Comparison of ENCODE assay signal across 8 cellular contexts in genomic region chr22:39532215-39533071, GRCh38. TPM values are rescaled to one million over a fixed set of nuclear protein-coding genes. Genes with fewer than 3 reads are reported as not detected.
DNase-seq lines count a peak whose midpoint lies in the region; ATAC-seq and TF ChIP-seq lines count a peak whose summit lies in the region.

RPS19BP1 (minus strand) TSS chr22:39532748; CDS start chr22:39532738, 10 bp downstream.

- H3K36me3 ChIP-seq in prostate gland (peaks cover 0 to 5% of the 10 kb centered on the region in 2 donors), urinary bladder (ENCODE audit: insufficient read depth) (no peaks in the 10 kb centered on the region)

- DNase-seq in NCI-H187 treated with DMSO at 0.1 percent for 48 hours (lab: John Stamatoyannopoulos, UW) (peak; percentile 95), anterior cingulate cortex (lab: John Stamatoyannopoulos, UW) (peak; percentile 82 to 99 (median 97)), left ventricle myocardium superior (peak; percentile 99), prostate gland (ENCODE audit: low spot score) (peak; percentile 100)

- H3K27me3 ChIP-seq in prostate gland (replicated peaks; ENCODE audit: insufficient read depth) = no peaks in the 10 kb centered on the region

- peak; percentile 87 for TF ChIP-seq POLR2A in prostate gland (IDR thresholded peaks at IDR 0.05)

- intact Hi-C loops in T-helper 2 cell treated with Interferon-gamma antibody and Interleukin-4, amounts not matched to agents 100 ng/mL and 5 ng/mL, for 36 hours (cut with micrococcal nuclease) = loop anchor here (1.0 to 10.0 kb wide), 8 partner anchors 12 to 814 kb away; partner anchors contain the start of genes ADSL, ATF4, GRAP2 and MIEF1
- intact Hi-C loops in left ventricle myocardium superior (cut with micrococcal nuclease) = loop anchor here (10.0 kb wide), 1 partner anchor 502 kb away; no protein-coding TSS in a partner anchor
- intact Hi-C loops in prostate gland (cut with DNase I) = loop anchor here (5.0 to 10.0 kb wide), 2 partner anchors 510 to 812 kb away; partner anchors contain the start of gene ADSL

- under 1% methylated on average over 57 of the region's 67 CpGs for WGBS in prostate gland
- under 1% methylated on average over 67 of the region's 67 CpGs for WGBS in urinary bladder

- H3K4me3 ChIP-seq in prostate gland (peak within 1 kb of the TSS; percentile 63 to 94), urinary bladder (ENCODE audit: low read depth, low read length) (peak within 1 kb of the TSS; percentile 75)

- peak within 1 kb of the TSS; percentile 85 to 90 for H3K27ac ChIP-seq in prostate gland
- H3K27ac ChIP-seq in urinary bladder (ENCODE audit: low read depth) = peak within 1 kb of the TSS; percentile 87

- peak; percentile 84 for ATAC-seq in GM18498 (IDR thresholded peaks at IDR 0.05; ENCODE audit: unreplicated experiment)
- ATAC-seq in HG02938 (IDR thresholded peaks at IDR 0.05; ENCODE audit: unreplicated experiment) = peak; percentile 78
- ATAC-seq in left ventricle myocardium superior = peak; percentile 89

- TF ChIP-seq CTCF in prostate gland (IDR thresholded peaks at IDR 0.05) = peak in 1 of 4 experiments; percentile 20

- no peaks in the 10 kb centered on the region for H3K9me3 ChIP-seq in prostate gland

- H3K4me1 ChIP-seq in prostate gland (replicated peaks) = peaks cover 34% of the 10 kb centered on the region
- no peaks in the 10 kb centered on the region for H3K4me1 ChIP-seq in urinary bladder (ENCODE audit: insufficient read depth)

RNA-seq across cellular contexts. Expression of gene RPS19BP1, which starts in this region (rescaled TPM):
- 67.1 and 67.7 TPM in 2 replicates for total RNA-seq in T-helper 2 cell treated with Interferon-gamma antibody and Interleukin-4, amounts not matched to agents 100 ng/mL and 5 ng/mL, for 36 hours
- total RNA-seq in left ventricle myocardium superior (58.1 TPM), prostate gland (100 to 1,000 TPM; 186 to 264 TPM), urinary bladder (20.0 TPM)
- 147 TPM for polyA plus RNA-seq in urinary bladder

Comparison
In these comparisons a context has a peak if more than half of its experiments do, and no peak if none do; other contexts are left out.
1. Peak in every context shown above with its lines: DNase-seq, ATAC-seq, H3K4me3 ChIP-seq and H3K27ac ChIP-seq.